ENCODE assay signal across 1 cellular context in the genomic region with DNA sequence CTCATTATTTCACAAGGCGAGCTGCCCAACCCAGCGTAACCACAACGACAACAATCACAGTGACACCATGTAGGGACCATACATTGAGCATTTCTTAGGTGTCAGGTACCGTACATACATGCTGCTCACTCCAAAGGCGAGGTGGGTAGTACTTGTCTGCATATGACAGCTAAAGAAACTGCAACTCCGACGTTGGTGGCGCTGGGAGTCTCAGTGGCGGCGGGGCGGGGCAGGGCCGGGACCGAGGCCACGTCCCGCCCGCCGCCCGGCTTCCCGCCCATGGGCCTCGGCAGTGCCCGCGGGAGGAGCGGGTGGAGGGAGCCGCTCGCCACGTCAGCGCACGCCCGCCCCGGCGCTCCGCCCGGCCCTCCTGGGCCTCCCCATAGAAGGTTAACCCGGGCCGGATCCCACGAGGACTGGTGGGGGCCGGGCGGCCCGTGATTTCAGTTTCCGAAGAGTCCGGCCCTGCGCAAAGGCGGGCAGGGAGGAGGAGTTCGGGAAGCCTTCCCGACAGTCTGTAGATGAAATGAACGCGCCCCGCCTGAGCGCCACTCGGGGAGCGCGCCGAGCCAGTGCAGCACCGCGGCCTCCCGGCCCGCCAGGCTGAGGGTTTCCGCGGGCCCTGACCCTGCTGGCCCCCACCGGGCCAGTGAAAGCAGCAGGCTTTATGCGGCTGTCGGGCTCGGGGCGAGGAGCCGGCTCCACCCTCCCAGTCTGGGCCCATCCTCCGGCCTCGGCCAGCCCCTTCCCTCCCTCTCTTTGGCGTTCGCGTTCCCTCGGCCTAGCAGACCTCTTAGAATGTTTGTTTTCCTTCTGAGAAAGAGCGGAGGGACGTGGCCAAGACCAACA.
A peak's percentile ranks its signal among the peaks of the same experiment; 100 is the strongest.
TF ChIP-seq lines count a peak whose summit lies in the region.

No MANE protein-coding gene starts in this region.

TF ChIP-seq in HepG2, 621 proteins besides CTCF, POLR2A, EP300 and RAD21 (continued from another document and continues in another):
- TF ChIP-seq ZNF598 (CRISPR knock-in tag; IDR thresholded peaks at IDR 0.05; ENCODE audit: borderline replicate concordance) (no peak), SCMH1 (CRISPR knock-in tag; IDR thresholded peaks at IDR 0.05; ENCODE audit: borderline replicate concordance) (no peak), ZNF615 (CRISPR knock-in tag; IDR thresholded peaks at IDR 0.05; ENCODE audit: borderline replicate concordance) (0 out of 2 replicates have a peak, but pooled peaks have one; percentile 57), ZMYM2 (CRISPR knock-in tag; IDR thresholded peaks at IDR 0.05) (no peak), NKX3-1 (CRISPR knock-in tag; IDR thresholded peaks at IDR 0.05) (peak; percentile 76; the same call in 1 of the 2 replicates), MAFG (CRISPR knock-in tag; IDR thresholded peaks at IDR 0.05) (no peak), ZZZ3 (CRISPR knock-in tag; IDR thresholded peaks at IDR 0.05; ENCODE audit: borderline replicate concordance) (no peak), ZEB1 (IDR thresholded peaks at IDR 0.05; ENCODE audit: insufficient replicate concordance, low read depth) (peak; percentile 32), TP53 (CRISPR knock-in tag; conservative IDR thresholded peaks at IDR 0.05) (no peak), ZNF629 (CRISPR knock-in tag; conservative IDR thresholded peaks at IDR 0.05) (no peak), ZNF160 (CRISPR knock-in tag; IDR thresholded peaks at IDR 0.05) (no peak), HNRNPUL1 (IDR thresholded peaks at IDR 0.05; ENCODE audit: low read depth, low read length) (no peak), ZNF446 (CRISPR knock-in tag; IDR thresholded peaks at IDR 0.05) (no peak), SATB2 (CRISPR knock-in tag; IDR thresholded peaks at IDR 0.05) (0 out of 2 replicates have a peak, but pooled peaks have one; percentile 9), HMGA1 (CRISPR knock-in tag; conservative IDR thresholded peaks at IDR 0.05) (no peak), HMG20A (CRISPR knock-in tag; IDR thresholded peaks at IDR 0.05; ENCODE audit: borderline replicate concordance) (no peak), ZSCAN22 (CRISPR knock-in tag; IDR thresholded peaks at IDR 0.05) (no peak), ZNF274 (CRISPR knock-in tag; IDR thresholded peaks at IDR 0.05) (no peak), BHLHE40 (IDR thresholded peaks at IDR 0.05; ENCODE audit: low read length) (no peak), RBM22 (optimal IDR thresholded peaks at IDR 0.05; ENCODE audit: low read length) (no peak), SMC3 (IDR thresholded peaks at IDR 0.05; ENCODE audit: low read length) (0 out of 2 replicates have a peak, but pooled peaks have one; percentile 26), ONECUT2 (CRISPR knock-in tag; IDR thresholded peaks at IDR 0.05) (no peak), ZNF776 (CRISPR knock-in tag; IDR thresholded peaks at IDR 0.05) (no peak), GABPA (IDR thresholded peaks at IDR 0.05; ENCODE audit: low read depth, low read length) (no peak), GABPA (CRISPR knock-in tag; IDR thresholded peaks at IDR 0.05; ENCODE audit: low read depth) (no peak), SP5 (CRISPR knock-in tag; IDR thresholded peaks at IDR 0.05; ENCODE audit: borderline replicate concordance, low read depth) (peak; percentile 36; the same call in 1 of the 2 replicates), MEF2D (CRISPR knock-in tag; IDR thresholded peaks at IDR 0.05) (no peak), SIN3B (IDR thresholded peaks at IDR 0.05; ENCODE audit: low read length) (no peak), ZNF260 (CRISPR knock-in tag; IDR thresholded peaks at IDR 0.05; ENCODE audit: borderline replicate concordance, low read depth) (no peak), ZNF556 (CRISPR knock-in tag; IDR thresholded peaks at IDR 0.05; ENCODE audit: borderline replicate concordance) (0 out of 2 replicates have a peak, but pooled peaks have one; percentile 56), HDAC6 (IDR thresholded peaks at IDR 0.05; ENCODE audit: low read depth, low read length) (no peak), NR2C2 (CRISPR knock-in tag; IDR thresholded peaks at IDR 0.05; ENCODE audit: borderline replicate concordance) (peak; percentile 24; the same call in 1 of the 2 replicates), KDM5B (CRISPR knock-in tag; IDR thresholded peaks at IDR 0.05; ENCODE audit: borderline replicate concordance) (0 out of 2 replicates have a peak, but pooled peaks have one; percentile 62), HOXA3 (CRISPR knock-in tag; IDR thresholded peaks at IDR 0.05) (peak; percentile 62), FOXP1 (IDR thresholded peaks at IDR 0.05) (no peak), FOXP1 (CRISPR knock-in tag; IDR thresholded peaks at IDR 0.05) (no peak), PPARG (CRISPR knock-in tag; conservative IDR thresholded peaks at IDR 0.05) (peak; percentile 42; the same call in 1 of the 2 replicates), TSC22D2 (CRISPR knock-in tag; IDR thresholded peaks at IDR 0.05; ENCODE audit: borderline replicate concordance) (peak; percentile 48; the same call in 1 of the 2 replicates), SAP130 (CRISPR knock-in tag; IDR thresholded peaks at IDR 0.05; ENCODE audit: low read depth) (peak; percentile 43), ZNF562 (CRISPR knock-in tag; IDR thresholded peaks at IDR 0.05; ENCODE audit: borderline replicate concordance) (no peak), ZNF354B (CRISPR knock-in tag; IDR thresholded peaks at IDR 0.05) (0 out of 2 replicates have a peak, but pooled peaks have one; percentile 39), YY1 (IDR thresholded peaks at IDR 0.05; ENCODE audit: insufficient read depth, insufficient replicate concordance, low read depth, low read length) (peak; percentile 46), ZMYM3 (CRISPR knock-in tag; IDR thresholded peaks at IDR 0.05) (no peak), ZSCAN12 (CRISPR knock-in tag; IDR thresholded peaks at IDR 0.05) (no peak; the same call in 1 of the 2 replicates), MXI1 (IDR thresholded peaks at IDR 0.05; ENCODE audit: borderline replicate concordance, low read depth, low read length) (no peak), ZNF777 (CRISPR knock-in tag; IDR thresholded peaks at IDR 0.05) (peak; percentile 85), ZNF879 (CRISPR knock-in tag; IDR thresholded peaks at IDR 0.05) (no peak)
- TF ChIP-seq, protein P1, sequence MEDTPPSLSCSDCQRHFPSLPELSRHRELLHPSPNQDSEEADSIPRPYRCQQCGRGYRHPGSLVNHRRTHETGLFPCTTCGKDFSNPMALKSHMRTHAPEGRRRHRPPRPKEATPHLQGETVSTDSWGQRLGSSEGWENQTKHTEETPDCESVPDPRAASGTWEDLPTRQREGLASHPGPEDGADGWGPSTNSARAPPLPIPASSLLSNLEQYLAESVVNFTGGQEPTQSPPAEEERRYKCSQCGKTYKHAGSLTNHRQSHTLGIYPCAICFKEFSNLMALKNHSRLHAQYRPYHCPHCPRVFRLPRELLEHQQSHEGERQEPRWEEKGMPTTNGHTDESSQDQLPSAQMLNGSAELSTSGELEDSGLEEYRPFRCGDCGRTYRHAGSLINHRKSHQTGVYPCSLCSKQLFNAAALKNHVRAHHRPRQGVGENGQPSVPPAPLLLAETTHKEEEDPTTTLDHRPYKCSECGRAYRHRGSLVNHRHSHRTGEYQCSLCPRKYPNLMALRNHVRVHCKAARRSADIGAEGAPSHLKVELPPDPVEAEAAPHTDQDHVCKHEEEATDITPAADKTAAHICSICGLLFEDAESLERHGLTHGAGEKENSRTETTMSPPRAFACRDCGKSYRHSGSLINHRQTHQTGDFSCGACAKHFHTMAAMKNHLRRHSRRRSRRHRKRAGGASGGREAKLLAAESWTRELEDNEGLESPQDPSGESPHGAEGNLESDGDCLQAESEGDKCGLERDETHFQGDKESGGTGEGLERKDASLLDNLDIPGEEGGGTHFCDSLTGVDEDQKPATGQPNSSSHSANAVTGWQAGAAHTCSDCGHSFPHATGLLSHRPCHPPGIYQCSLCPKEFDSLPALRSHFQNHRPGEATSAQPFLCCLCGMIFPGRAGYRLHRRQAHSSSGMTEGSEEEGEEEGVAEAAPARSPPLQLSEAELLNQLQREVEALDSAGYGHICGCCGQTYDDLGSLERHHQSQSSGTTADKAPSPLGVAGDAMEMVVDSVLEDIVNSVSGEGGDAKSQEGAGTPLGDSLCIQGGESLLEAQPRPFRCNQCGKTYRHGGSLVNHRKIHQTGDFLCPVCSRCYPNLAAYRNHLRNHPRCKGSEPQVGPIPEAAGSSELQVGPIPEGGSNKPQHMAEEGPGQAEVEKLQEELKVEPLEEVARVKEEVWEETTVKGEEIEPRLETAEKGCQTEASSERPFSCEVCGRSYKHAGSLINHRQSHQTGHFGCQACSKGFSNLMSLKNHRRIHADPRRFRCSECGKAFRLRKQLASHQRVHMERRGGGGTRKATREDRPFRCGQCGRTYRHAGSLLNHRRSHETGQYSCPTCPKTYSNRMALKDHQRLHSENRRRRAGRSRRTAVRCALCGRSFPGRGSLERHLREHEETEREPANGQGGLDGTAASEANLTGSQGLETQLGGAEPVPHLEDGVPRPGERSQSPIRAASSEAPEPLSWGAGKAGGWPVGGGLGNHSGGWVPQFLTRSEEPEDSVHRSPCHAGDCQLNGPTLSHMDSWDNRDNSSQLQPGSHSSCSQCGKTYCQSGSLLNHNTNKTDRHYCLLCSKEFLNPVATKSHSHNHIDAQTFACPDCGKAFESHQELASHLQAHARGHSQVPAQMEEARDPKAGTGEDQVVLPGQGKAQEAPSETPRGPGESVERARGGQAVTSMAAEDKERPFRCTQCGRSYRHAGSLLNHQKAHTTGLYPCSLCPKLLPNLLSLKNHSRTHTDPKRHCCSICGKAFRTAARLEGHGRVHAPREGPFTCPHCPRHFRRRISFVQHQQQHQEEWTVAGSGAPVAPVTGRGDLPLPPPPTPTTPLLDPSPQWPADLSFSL (CRISPR knock-in tag; IDR thresholded peaks at IDR 0.05), result no peak
- TF ChIP-seq, protein P2, sequence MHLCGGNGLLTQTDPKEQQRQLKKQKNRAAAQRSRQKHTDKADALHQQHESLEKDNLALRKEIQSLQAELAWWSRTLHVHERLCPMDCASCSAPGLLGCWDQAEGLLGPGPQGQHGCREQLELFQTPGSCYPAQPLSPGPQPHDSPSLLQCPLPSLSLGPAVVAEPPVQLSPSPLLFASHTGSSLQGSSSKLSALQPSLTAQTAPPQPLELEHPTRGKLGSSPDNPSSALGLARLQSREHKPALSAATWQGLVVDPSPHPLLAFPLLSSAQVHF (CRISPR knock-in tag; IDR thresholded peaks at IDR 0.05), result no peak
- TF ChIP-seq, protein P3, sequence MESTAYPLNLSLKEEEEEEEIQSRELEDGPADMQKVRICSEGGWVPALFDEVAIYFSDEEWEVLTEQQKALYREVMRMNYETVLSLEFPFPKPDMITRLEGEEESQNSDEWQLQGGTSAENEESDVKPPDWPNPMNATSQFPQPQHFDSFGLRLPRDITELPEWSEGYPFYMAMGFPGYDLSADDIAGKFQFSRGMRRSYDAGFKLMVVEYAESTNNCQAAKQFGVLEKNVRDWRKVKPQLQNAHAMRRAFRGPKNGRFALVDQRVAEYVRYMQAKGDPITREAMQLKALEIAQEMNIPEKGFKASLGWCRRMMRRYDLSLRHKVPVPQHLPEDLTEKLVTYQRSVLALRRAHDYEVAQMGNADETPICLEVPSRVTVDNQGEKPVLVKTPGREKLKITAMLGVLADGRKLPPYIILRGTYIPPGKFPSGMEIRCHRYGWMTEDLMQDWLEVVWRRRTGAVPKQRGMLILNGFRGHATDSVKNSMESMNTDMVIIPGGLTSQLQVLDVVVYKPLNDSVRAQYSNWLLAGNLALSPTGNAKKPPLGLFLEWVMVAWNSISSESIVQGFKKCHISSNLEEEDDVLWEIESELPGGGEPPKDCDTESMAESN (CRISPR knock-in tag; conservative IDR thresholded peaks at IDR 0.05), result no peak
- TF ChIP-seq, protein P4, sequence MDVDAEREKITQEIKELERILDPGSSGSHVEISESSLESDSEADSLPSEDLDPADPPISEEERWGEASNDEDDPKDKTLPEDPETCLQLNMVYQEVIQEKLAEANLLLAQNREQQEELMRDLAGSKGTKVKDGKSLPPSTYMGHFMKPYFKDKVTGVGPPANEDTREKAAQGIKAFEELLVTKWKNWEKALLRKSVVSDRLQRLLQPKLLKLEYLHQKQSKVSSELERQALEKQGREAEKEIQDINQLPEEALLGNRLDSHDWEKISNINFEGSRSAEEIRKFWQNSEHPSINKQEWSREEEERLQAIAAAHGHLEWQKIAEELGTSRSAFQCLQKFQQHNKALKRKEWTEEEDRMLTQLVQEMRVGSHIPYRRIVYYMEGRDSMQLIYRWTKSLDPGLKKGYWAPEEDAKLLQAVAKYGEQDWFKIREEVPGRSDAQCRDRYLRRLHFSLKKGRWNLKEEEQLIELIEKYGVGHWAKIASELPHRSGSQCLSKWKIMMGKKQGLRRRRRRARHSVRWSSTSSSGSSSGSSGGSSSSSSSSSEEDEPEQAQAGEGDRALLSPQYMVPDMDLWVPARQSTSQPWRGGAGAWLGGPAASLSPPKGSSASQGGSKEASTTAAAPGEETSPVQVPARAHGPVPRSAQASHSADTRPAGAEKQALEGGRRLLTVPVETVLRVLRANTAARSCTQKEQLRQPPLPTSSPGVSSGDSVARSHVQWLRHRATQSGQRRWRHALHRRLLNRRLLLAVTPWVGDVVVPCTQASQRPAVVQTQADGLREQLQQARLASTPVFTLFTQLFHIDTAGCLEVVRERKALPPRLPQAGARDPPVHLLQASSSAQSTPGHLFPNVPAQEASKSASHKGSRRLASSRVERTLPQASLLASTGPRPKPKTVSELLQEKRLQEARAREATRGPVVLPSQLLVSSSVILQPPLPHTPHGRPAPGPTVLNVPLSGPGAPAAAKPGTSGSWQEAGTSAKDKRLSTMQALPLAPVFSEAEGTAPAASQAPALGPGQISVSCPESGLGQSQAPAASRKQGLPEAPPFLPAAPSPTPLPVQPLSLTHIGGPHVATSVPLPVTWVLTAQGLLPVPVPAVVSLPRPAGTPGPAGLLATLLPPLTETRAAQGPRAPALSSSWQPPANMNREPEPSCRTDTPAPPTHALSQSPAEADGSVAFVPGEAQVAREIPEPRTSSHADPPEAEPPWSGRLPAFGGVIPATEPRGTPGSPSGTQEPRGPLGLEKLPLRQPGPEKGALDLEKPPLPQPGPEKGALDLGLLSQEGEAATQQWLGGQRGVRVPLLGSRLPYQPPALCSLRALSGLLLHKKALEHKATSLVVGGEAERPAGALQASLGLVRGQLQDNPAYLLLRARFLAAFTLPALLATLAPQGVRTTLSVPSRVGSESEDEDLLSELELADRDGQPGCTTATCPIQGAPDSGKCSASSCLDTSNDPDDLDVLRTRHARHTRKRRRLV (CRISPR knock-in tag; IDR thresholded peaks at IDR 0.05), result no peak
- TF ChIP-seq, protein P5, sequence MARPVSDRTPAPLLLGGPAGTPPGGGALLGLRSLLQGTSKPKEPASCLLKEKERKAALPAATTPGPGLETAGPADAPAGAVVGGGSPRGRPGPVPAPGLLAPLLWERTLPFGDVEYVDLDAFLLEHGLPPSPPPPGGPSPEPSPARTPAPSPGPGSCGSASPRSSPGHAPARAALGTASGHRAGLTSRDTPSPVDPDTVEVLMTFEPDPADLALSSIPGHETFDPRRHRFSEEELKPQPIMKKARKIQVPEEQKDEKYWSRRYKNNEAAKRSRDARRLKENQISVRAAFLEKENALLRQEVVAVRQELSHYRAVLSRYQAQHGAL (CRISPR knock-in tag; IDR thresholded peaks at IDR 0.05; ENCODE audit: not compliant biosample characterization), result peak; percentile 66
